23 cellular contexts compared by ENCODE assay signal in genomic region chr16:50551243-50551642, GRCh38. TPM values are rescaled to one million over a fixed set of nuclear protein-coding genes. Genes with fewer than 3 reads are reported as not detected.
DNase-seq lines count a peak whose midpoint lies in the region; ATAC-seq and TF ChIP-seq lines count a peak whose summit lies in the region.
"Had no signal": no experiment of that assay in that cellular context is flagged by ENCODE, and none has a peak within 500 bp of the region (broad histone marks: within the 10 kb centered on the region; RNA-seq: fewer than 3 reads in every experiment).

No MANE protein-coding gene starts in this region.

- no peak for TF ChIP-seq CTCF in CD4-positive, alpha-beta T cell (IDR thresholded peaks at IDR 0.05)
- TF ChIP-seq CTCF in mesothelial cell of epicardium (IDR thresholded peaks at IDR 0.05; ENCODE audit: unreplicated experiment), result no peak
- no peak for TF ChIP-seq CTCF in smooth muscle cell (IDR thresholded peaks at IDR 0.05; ENCODE audit: borderline replicate concordance, insufficient read depth, poor library complexity, severe bottlenecking)

- H3K27ac Mint-ChIP-seq in CD4-positive, alpha-beta T cell, result peak overlapping the region; percentile 76
- peak overlapping the region; percentile 21 for H3K27ac Mint-ChIP-seq in mesothelial cell of epicardium

- intact Hi-C loops in CD4-positive, alpha-beta T cell (cut with DNase I, micrococcal nuclease), result loop anchor here in 1 of 2 experiments (5.0 kb wide), 2 partner anchors 76 to 111 kb away; no protein-coding TSS in a partner anchor

- no peak overlapping the region for H2AFZ ChIP-seq in smooth muscle cell (ENCODE audit: low read depth)
- H2AFZ ChIP-seq: PC-9 had no signal

- H3F3A ChIP-seq in smooth muscle cell (ENCODE audit: low read depth), result no peaks in the 10 kb centered on the region

- 68 to 70% methylated on average over 5 of the region's 5 CpGs for WGBS in esophagus, 2 donors
- WGBS in smooth muscle cell (ENCODE audit: low lambda C conversion rate), result 59% methylated on average over 5 of the region's 5 CpGs

- H3K4me3 Mint-ChIP-seq in CD4-positive, alpha-beta T cell, result no peak overlapping the region
- H3K4me3 Mint-ChIP-seq in mesothelial cell of epicardium, result peak overlapping the region; percentile 77

- no peaks in the 10 kb centered on the region for H3K9me3 Mint-ChIP-seq in CD4-positive, alpha-beta T cell
- no peaks in the 10 kb centered on the region for H3K9me3 Mint-ChIP-seq in mesothelial cell of epicardium

- no peak overlapping the region for H3K27ac ChIP-seq in CD4-positive, alpha-beta T cell (ENCODE audit: low read depth, low read length)
- H3K27ac ChIP-seq in esophagus (ENCODE audit: low read depth in 2 of 2, low read length in 1 of 2) (peak overlapping the region; percentile 36 to 38), smooth muscle cell (ENCODE audit: low read depth) (no peak overlapping the region)
- H3K27ac ChIP-seq: PC-9, SJCRH30 had no signal

- peaks cover 5% of the 10 kb centered on the region for H3K79me2 ChIP-seq in smooth muscle cell (ENCODE audit: low read depth)

- H3K27me3 Mint-ChIP-seq in CD4-positive, alpha-beta T cell, result no peaks in the 10 kb centered on the region
- no peaks in the 10 kb centered on the region for H3K27me3 Mint-ChIP-seq in mesothelial cell of epicardium (ENCODE audit: low read depth)

- DNase-seq in CD4-positive, alpha-beta T cell, result no peak
- DNase-seq in mesothelial cell of epicardium (ENCODE audit: low spot score in 2 of 2, unreplicated experiment in 2 of 2) (no peak), smooth muscle cell (lab: John Stamatoyannopoulos, UW; ENCODE audit: unreplicated experiment) (no peak), NCI-H226 (no peak), A172 (ENCODE audit: low spot score) (no peak), NOMO-1 treated with dmso at 0.1 percent for 144 hours (lab: John Stamatoyannopoulos, UW; ENCODE audit: unreplicated experiment) (no peak)
- DNase-seq: 8988T; DMS153; Karpas-422; NCI-H1092; NCI-H1417 treated with DMSO at 0.1 percent for 48 hours; NCI-H1694 treated with DMSO at 0.1 percent for 48 hours; NCI-H2081; NCI-H2171 treated with DMSO at 0.1 percent for 48 hours; NCI-H446 treated with DMSO at 0.1 percent for 48 hours; NCI-H526; NCI-H82; NK-92 treated with Interleukin-12 subunit alpha and Interleukin-12 subunit beta, amount 100 ng/mL, for 24 hours; PC-9; SJCRH30 had no signal

- H3K36me3 ChIP-seq in esophagus (ENCODE audit: control insufficient read depth in 2 of 2, insufficient read depth in 2 of 2, low read length in 1 of 2) (no peaks in the 10 kb centered on the region), smooth muscle cell (ENCODE audit: low read depth) (no peaks in the 10 kb centered on the region)
- H3K36me3 ChIP-seq: SJCRH30 had no signal

- H3K4me1 ChIP-seq in esophagus (ENCODE audit: control insufficient read depth in 2 of 2, insufficient read depth in 2 of 2, low read length in 1 of 2), result peaks cover 0 to 13% of the 10 kb centered on the region in 2 donors
- peaks cover 16% of the 10 kb centered on the region for H3K4me1 ChIP-seq in smooth muscle cell (ENCODE audit: low read depth)
- H3K4me1 ChIP-seq: SJCRH30 had no signal

- peaks cover 44% of the 10 kb centered on the region for H3K4me1 Mint-ChIP-seq in CD4-positive, alpha-beta T cell (ENCODE audit: low read depth)
- peaks cover 29% of the 10 kb centered on the region for H3K4me1 Mint-ChIP-seq in mesothelial cell of epicardium

- H3K4me3 ChIP-seq in esophagus (ENCODE audit: low read depth in 1 of 2, low read length in 2 of 2), result no peak overlapping the region
- H3K4me3 ChIP-seq in smooth muscle cell, result no peak overlapping the region
- H3K4me3 ChIP-seq: PC-9, SJCRH30 had no signal

- no peak overlapping the region for H3K9ac ChIP-seq in smooth muscle cell (ENCODE audit: low read depth)

- H3K9me3 ChIP-seq in CD4-positive, alpha-beta T cell (ENCODE audit: control insufficient read depth, low read length), result no peaks in the 10 kb centered on the region
- H3K9me3 ChIP-seq in esophagus (ENCODE audit: control insufficient read depth in 2 of 2, insufficient read depth in 1 of 2, low read depth in 1 of 2, low read length in 1 of 2), result no peaks in the 10 kb centered on the region
- no peaks in the 10 kb centered on the region for H3K9me3 ChIP-seq in smooth muscle cell (replicated peaks; ENCODE audit: low read depth)
- H3K9me3 ChIP-seq: SJCRH30 had no signal

- no peak for ATAC-seq in CD4-positive, alpha-beta T cell (ENCODE audit: poor library complexity)
- ATAC-seq in GM19397 (IDR thresholded peaks at IDR 0.05; ENCODE audit: unreplicated experiment), result no peak
- ATAC-seq: Right ventricle myocardium inferior had no signal

- H4K20me1 ChIP-seq in smooth muscle cell (ENCODE audit: low read depth), result peaks cover 26% of the 10 kb centered on the region

- H3K4me2 ChIP-seq in smooth muscle cell, result peak overlapping the region; percentile 94
- H3K4me2 ChIP-seq: PC-9 had no signal

- peaks cover 49% of the 10 kb centered on the region for H3K36me3 Mint-ChIP-seq in CD4-positive, alpha-beta T cell (ENCODE audit: low read depth)
- H3K36me3 Mint-ChIP-seq in mesothelial cell of epicardium, result peaks cover 22% of the 10 kb centered on the region

- no peaks in the 10 kb centered on the region for H3K27me3 ChIP-seq in CD4-positive, alpha-beta T cell (ENCODE audit: control insufficient read depth, insufficient read depth, low read length)
- no peaks in the 10 kb centered on the region for H3K27me3 ChIP-seq in esophagus (ENCODE audit: control insufficient read depth in 1 of 2, insufficient read depth in 2 of 2, low read length in 2 of 2)
- H3K27me3 ChIP-seq in smooth muscle cell (ENCODE audit: low read depth), result no peaks in the 10 kb centered on the region
- H3K27me3 ChIP-seq: SJCRH30 had no signal

- POLR2A ChIA-PET in CD4-positive, alpha-beta T cell (lab: Charles Lee), result no interaction called here

- CTCF ChIA-PET in CD4-positive, alpha-beta T cell (lab: Charles Lee), result interaction anchor here (0.6 to 1.4 kb wide), 2 partner anchors 55 to 114 kb away, joined by 3 to 4 read pairs; no protein-coding TSS in a partner anchor

RNA-seq across cellular contexts. Expression of gene NKD1, which starts 3.0 kb away (rescaled TPM):
- 1 to 10 TPM; 6.1 to 9.8 TPM for total RNA-seq in CD4-positive, alpha-beta T cell
- polyA plus RNA-seq in esophagus (1 to 10 TPM; 1.1 to 2.0 TPM), smooth muscle cell (8.8 and 18.8 TPM in 2 replicates)
- total RNA-seq in mesothelial cell of epicardium (60.1 to 63.0 TPM (median 61.5 TPM) in 3 replicates), smooth muscle cell (4.5 and 5.6 TPM in 2 replicates)
- total RNA-seq in A172 (2014; rRNA removed; shearing (Covaris generic)), result 0.10 and 0.14 TPM in 2 replicates

Comparison
In these comparisons a context has a peak if more than half of its experiments do, and no peak if none do; other contexts are left out.
1. H3K27ac ChIP-seq: peak in esophagus (2 of 2); none in CD4-positive, alpha-beta T cell (single experiment) and smooth muscle cell (single experiment).